16 cellular contexts compared by ENCODE assay signal in the genomic region with DNA sequence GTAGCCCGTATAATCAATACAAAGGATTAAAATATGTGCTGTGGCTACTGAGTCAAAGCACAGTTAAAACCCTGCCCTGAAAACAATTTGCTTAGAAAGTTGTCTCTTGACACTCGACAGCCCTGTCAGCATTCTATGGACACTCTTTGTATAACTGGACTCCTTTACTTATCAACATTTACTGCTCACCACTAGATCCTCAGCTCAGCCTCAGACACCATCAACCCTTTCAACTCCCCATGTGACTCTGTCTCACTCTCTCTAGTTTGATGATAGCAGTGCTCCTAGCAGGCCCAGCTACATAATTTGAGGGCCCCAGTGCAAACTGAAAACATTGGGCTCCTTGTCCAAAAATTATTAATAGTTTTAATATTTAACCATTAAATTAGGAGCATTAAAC.
DNase-seq lines count a peak whose midpoint lies in the region; ATAC-seq and TF ChIP-seq lines count a peak whose summit lies in the region.
"Had no signal": no experiment of that assay in that cellular context is flagged by ENCODE, and none has a peak within 500 bp of the region (broad histone marks: within the 10 kb centered on the region; RNA-seq: fewer than 3 reads in every experiment).

No MANE protein-coding gene starts in this region.

- H3K27ac ChIP-seq in heart left ventricle (no peak overlapping the region), right atrium auricular region (no peak overlapping the region), right cardiac atrium (ENCODE audit: low read length) (no peak overlapping the region), vagina (peak overlapping the region; percentile 35)

- H3K4me1 Mint-ChIP-seq in stimulated activated effector memory CD8-positive, alpha-beta T cell treated with anti-CD3 and anti-CD28 coated beads, Interleukin-12 subunit alpha, Interleukin-12 subunit beta, amount 100 ng/mL, for 72 hours: no peaks in the 10 kb centered on the region
- H3K4me1 Mint-ChIP-seq: CD4-positive, alpha-beta memory T cell had no signal

- H3K36me3 ChIP-seq in heart left ventricle (no peaks in the 10 kb centered on the region), right atrium auricular region (no peaks in the 10 kb centered on the region), vagina (no peaks in the 10 kb centered on the region)
- H3K36me3 ChIP-seq: HAP-1 had no signal

- H3K4me1 ChIP-seq in heart left ventricle (peaks cover 0 to 13% (median 0%) of the 10 kb centered on the region in 12 donors), right atrium auricular region (peaks cover 0 to 8% of the 10 kb centered on the region in 2 donors), right cardiac atrium (ENCODE audit: control insufficient read depth, insufficient read depth, low read length) (no peaks in the 10 kb centered on the region), vagina (peaks cover 16% of the 10 kb centered on the region)
- H3K4me1 ChIP-seq: HAP-1 had no signal

- TF ChIP-seq CTCF in heart left ventricle (IDR thresholded peaks at IDR 0.05) (no peak), right atrium auricular region (IDR thresholded peaks at IDR 0.05) (no peak), vagina (IDR thresholded peaks at IDR 0.05) (no peak)

- H3K27me3 ChIP-seq in heart left ventricle (no peaks in the 10 kb centered on the region), right atrium auricular region (no peaks in the 10 kb centered on the region), right cardiac atrium (ENCODE audit: control insufficient read depth, insufficient read depth) (no peaks in the 10 kb centered on the region), vagina (no peaks in the 10 kb centered on the region)

- ATAC-seq in heart left ventricle: peak in 3 of 4 donors; percentile 22 to 68 (median 49)
- peak; percentile 86 to 95 for ATAC-seq in right cardiac atrium
- ATAC-seq in stimulated activated effector memory CD8-positive, alpha-beta T cell treated with anti-CD3 and anti-CD28 coated beads, Interleukin-12 subunit alpha, Interleukin-12 subunit beta, amount 100 ng/mL, for 72 hours: no peak

- H3K9me3 ChIP-seq in heart left ventricle: no peaks in the 10 kb centered on the region
- H3K9me3 ChIP-seq in right atrium auricular region: no peaks in the 10 kb centered on the region
- H3K9me3 ChIP-seq in right cardiac atrium (ENCODE audit: control insufficient read depth, low read length): no peaks in the 10 kb centered on the region
- H3K9me3 ChIP-seq in vagina: no peaks in the 10 kb centered on the region
- H3K9me3 ChIP-seq: HAP-1 had no signal

- H3K4me3 Mint-ChIP-seq in stimulated activated effector memory CD8-positive, alpha-beta T cell treated with anti-CD3 and anti-CD28 coated beads, Interleukin-12 subunit alpha, Interleukin-12 subunit beta, amount 100 ng/mL, for 72 hours: no peak overlapping the region
- H3K4me3 Mint-ChIP-seq: CD4-positive, alpha-beta memory T cell; HFFc6 had no signal

- H3K27ac Mint-ChIP-seq in stimulated activated effector memory CD8-positive, alpha-beta T cell treated with anti-CD3 and anti-CD28 coated beads, Interleukin-12 subunit alpha, Interleukin-12 subunit beta, amount 100 ng/mL, for 72 hours: no peak overlapping the region
- H3K27ac Mint-ChIP-seq: CD4-positive, alpha-beta memory T cell; HFFc6 had no signal

- WGBS in heart left ventricle, 4 donors: 49 to 65% (median 60%) methylated on average over 2 of the region's 2 CpGs
- 71% methylated on average over 2 of the region's 2 CpGs for WGBS in right cardiac atrium

- H3K9me3 Mint-ChIP-seq in stimulated activated effector memory CD8-positive, alpha-beta T cell treated with anti-CD3 and anti-CD28 coated beads, Interleukin-12 subunit alpha, Interleukin-12 subunit beta, amount 100 ng/mL, for 72 hours: peaks cover 10% of the 10 kb centered on the region
- H3K9me3 Mint-ChIP-seq: HFFc6 had no signal

- no peaks in the 10 kb centered on the region for H3K36me3 Mint-ChIP-seq in stimulated activated effector memory CD8-positive, alpha-beta T cell treated with anti-CD3 and anti-CD28 coated beads, Interleukin-12 subunit alpha, Interleukin-12 subunit beta, amount 100 ng/mL, for 72 hours
- H3K36me3 Mint-ChIP-seq: CD4-positive, alpha-beta memory T cell had no signal

- DNase-seq in heart left ventricle (no peak), right atrium auricular region (ENCODE audit: low spot score) (no peak), right cardiac atrium (no peak), vagina (ENCODE audit: extremely low spot score in 2 of 2) (no peak), NCI-H1417 (lab: John Stamatoyannopoulos, UW) (no peak)
- no peak for DNase-seq in stimulated activated effector memory CD8-positive, alpha-beta T cell treated with anti-CD3 and anti-CD28 coated beads, Interleukin-12 subunit alpha, Interleukin-12 subunit beta, amount 100 ng/mL, for 72 hours (ENCODE audit: low spot score in 2 of 2)
- DNase-seq: C1 segment of cervical spinal cord; Calu3; CD4-positive, alpha-beta memory T cell; COR-L47; DMS53; DMS79 treated with DMSO at 0.1 percent for 48 hours; GF-D8; GOT3; HFFc6 had no signal

- H3K4me3 ChIP-seq in heart left ventricle (no peak overlapping the region), right atrium auricular region (no peak overlapping the region), right cardiac atrium (ENCODE audit: low read length) (no peak overlapping the region), vagina (no peak overlapping the region)
- H3K4me3 ChIP-seq: HAP-1 had no signal

- intact Hi-C loops in heart left ventricle (cut with DNase I): no loop called here
- intact Hi-C loops in right cardiac atrium (cut with DNase I): loop anchor here in 1 of 4 donors (10.0 kb wide), 1 partner anchor 184 kb away; a partner anchor contains a TSS
- intact Hi-C loops in vagina (cut with DNase I): no loop called here

- TF ChIP-seq POLR2A in heart left ventricle (IDR thresholded peaks at IDR 0.05) (no peak), vagina (IDR thresholded peaks at IDR 0.05) (no peak)
